ENCODE assay signal across 28 cellular contexts in the genomic region with DNA sequence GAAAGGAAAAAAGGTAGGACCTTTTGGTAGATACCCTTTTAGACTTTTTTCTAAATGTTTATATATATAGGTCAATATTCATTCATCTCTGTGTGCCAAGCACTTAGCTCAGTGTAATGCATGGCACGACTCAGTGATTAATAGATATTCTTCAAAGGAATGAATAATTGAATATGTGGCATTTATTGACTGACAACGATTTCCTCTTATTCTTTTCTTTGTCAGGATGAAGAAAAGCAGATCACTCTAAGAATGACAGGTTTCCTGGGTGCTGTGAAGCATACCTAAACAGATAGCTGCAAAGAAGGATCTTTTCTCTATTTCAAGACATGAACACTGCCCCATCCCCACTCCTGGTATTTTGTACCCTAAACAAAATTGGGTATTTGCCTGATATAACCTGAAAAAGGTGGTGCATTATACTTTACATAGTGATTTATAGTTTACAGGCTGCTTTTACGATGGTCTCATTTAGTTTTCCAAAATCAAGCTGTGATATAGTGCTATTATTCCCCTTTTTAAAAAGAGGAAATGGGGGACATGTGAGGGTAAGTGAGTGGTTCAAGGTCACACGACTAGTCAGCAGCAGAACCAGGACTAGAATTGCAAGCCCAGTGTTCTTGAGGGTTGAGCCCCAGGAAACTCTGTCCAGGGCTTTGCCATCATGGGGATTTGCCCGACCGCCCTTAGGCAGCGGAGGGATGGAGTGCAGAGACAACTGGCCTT.
"Had no signal": no experiment of that assay in that cellular context is flagged by ENCODE, and none has a peak within 500 bp of the region (broad histone marks: within the 10 kb centered on the region; RNA-seq: fewer than 3 reads in every experiment).

No MANE protein-coding gene starts in this region.

- H3K27me3 ChIP-seq: ascending aorta, body of pancreas, MG63, Peyer's patch, SJCRH30 had no signal

- H3K27ac ChIP-seq: ascending aorta, body of pancreas, Peyer's patch, RWPE1, SJCRH30 had no signal

- H3K9me3 ChIP-seq: ascending aorta, body of pancreas, MG63, Peyer's patch, SJCRH30 had no signal

- H3K36me3 ChIP-seq: ascending aorta, MG63, Peyer's patch, SJCRH30 had no signal

- H3K4me3 ChIP-seq: ascending aorta, body of pancreas, MG63, Peyer's patch, SJCRH30 had no signal

- DNase-seq: activated CD4-positive, alpha-beta T cell treated with anti-CD3 and anti-CD28 coated beads for 48 hours; activated CD4-positive, alpha-beta T cell treated with anti-CD3 and anti-CD28 coated beads, Interleukin-2, amount 50 U/mL, for 4 hours; activated CD4-positive, CD25-positive, alpha-beta regulatory T cell treated with anti-CD3 and anti-CD28 coated beads, Interleukin-2, amount 50 U/mL, for 72 hours; activated CD8-positive, alpha-beta memory T cell treated with anti-CD3 and anti-CD28 coated beads, Interleukin-2, amount 50 U/mL, for 48 hours; activated CD8-positive, alpha-beta T cell treated with anti-CD3 and anti-CD28 coated beads, Interleukin-2, amount 10 ng/mL, durations not matched to agents 7 days and 5 days; activated effector memory CD4-positive, alpha-beta T cell treated with Interleukin-2 at 50 U/mL for 16 hours; activated naive CD4-positive, alpha-beta T cell; activated naive CD8-positive, alpha-beta T cell treated with anti-CD3 and anti-CD28 coated beads, Interleukin-2, amount 50 U/mL, for 24 hours; activated T-cell treated with anti-CD3 and anti-CD28 coated beads, Interleukin-2, amount 50 U/mL, for 1 hour; amniotic stem cell; body of pancreas; MG63; MV-4-11; NCI-H1092 treated with DMSO at 0.1 percent for 48 hours; NCI-H1417 treated with DMSO at 0.1 percent for 48 hours; NCI-H1694; NCI-H2029; NCI-H2107; NCI-H345; NCI-H510A; NCI-H69; NK-92 treated with Interleukin-12 subunit alpha and Interleukin-12 subunit beta, amount 100 ng/mL, for 24 hours; Peyer's patch; Right ventricle myocardium superior; SJCRH30 had no signal

- H3K4me1 ChIP-seq: body of pancreas, SJCRH30 had no signal

- ATAC-seq: activated CD8-positive, alpha-beta T cell treated with anti-CD3 and anti-CD28 coated beads, Interleukin-2, amount 10 ng/mL, durations not matched to agents 7 days and 5 days; activated naive CD4-positive, alpha-beta T cell treated with anti-CD3 and anti-CD28 coated beads, Interleukin-2, amount 50 U/mL, for 72 hours; activated naive CD8-positive, alpha-beta T cell treated with anti-CD3 and anti-CD28 coated beads, Interleukin-2, amount 50 U/mL, for 24 hours; body of pancreas had no signal
